21 cellular contexts compared by ENCODE assay signal in genomic region chr2:36441065-36441625, GRCh38.
DNase-seq lines count a peak whose midpoint lies in the region; ATAC-seq, FAIRE-seq and TF ChIP-seq lines count a peak whose summit lies in the region.
"Had no signal": no experiment of that assay in that cellular context is flagged by ENCODE, and none has a peak within 500 bp of the region (broad histone marks: within the 10 kb centered on the region; RNA-seq: fewer than 3 reads in every experiment).

No MANE protein-coding gene starts in this region.

- no peaks in the 10 kb centered on the region for H4K20me1 ChIP-seq in mammary epithelial cell (ENCODE audit: insufficient read depth, low read length)
- peaks cover 10% of the 10 kb centered on the region; the same call in 1 of the 2 replicates for H4K20me1 ChIP-seq in HepG2 (ENCODE audit: insufficient read depth, low read length)

- H4K12ac ChIP-seq in trophoblast cell (ENCODE audit: low read depth, low read length): no peak overlapping the region

- WGBS in mammary epithelial cell (ENCODE audit: low coverage, missing lambda C conversion rate): 19% methylated on average over 11 of the region's 13 CpGs
- 73 to 86% methylated on average over 13 of the region's 13 CpGs for WGBS in esophagus, 2 donors
- no CpG with 5 or more reads among the region's 13 CpGs for WGBS in trophoblast cell (ENCODE audit: extremely low coverage, insufficient coverage, insufficient read length)
- 95% methylated on average over 13 of the region's 13 CpGs for WGBS in HepG2 (ENCODE audit: low lambda C conversion rate)

- TF ChIP-seq CTCF in breast epithelium (IDR thresholded peaks at IDR 0.05) (no peak), mammary epithelial cell (conservative IDR thresholded peaks at IDR 0.05 in 1 of 2, IDR thresholded peaks at IDR 0.05 in 1 of 2; ENCODE audit: extremely low read depth in 1 of 2, insufficient read depth in 1 of 2, low read depth in 1 of 2, low read length in 2 of 2) (no peak), vagina (IDR thresholded peaks at IDR 0.05) (no peak), HepG2 (CRISPR knock-in tag; IDR thresholded peaks at IDR 0.05) (no peak)

- no peak overlapping the region for H3K4ac ChIP-seq in trophoblast cell (ENCODE audit: low read depth, low read length)

- no peaks in the 10 kb centered on the region for H3K9me3 ChIP-seq in breast epithelium
- H3K9me3 ChIP-seq in mammary epithelial cell (replicated peaks; ENCODE audit: insufficient read depth, low read length): no peaks in the 10 kb centered on the region
- no peaks in the 10 kb centered on the region for H3K9me3 ChIP-seq in esophagus (ENCODE audit: control insufficient read depth in 2 of 2, insufficient read depth in 1 of 2, low read depth in 1 of 2, low read length in 1 of 2)
- peaks cover 3% of the 10 kb centered on the region for H3K9me3 ChIP-seq in trophoblast cell (ENCODE audit: insufficient read depth, low read depth, low read length)
- H3K9me3 ChIP-seq in vagina: no peaks in the 10 kb centered on the region
- H3K9me3 ChIP-seq in HepG2 (ENCODE audit: low read length): no peaks in the 10 kb centered on the region
- H3K9me3 ChIP-seq: adrenal gland had no signal

- CTCF ChIA-PET in mammary epithelial cell (lab: Charles Lee; ENCODE audit: low non-redundant PET) (no interaction called here), HepG2 (lab: Yijun Ruan, JAX; ENCODE audit: low intra/inter-chr PET ratio, low total read pairs) (no interaction called here)

- no peak for TF ChIP-seq RAD21 in HepG2 (CRISPR knock-in tag; IDR thresholded peaks at IDR 0.05)

- H4K8ac ChIP-seq in trophoblast cell (ENCODE audit: low read depth, low read length): no peak overlapping the region

- intact Hi-C loops in breast epithelium (cut with DNase I; ENCODE audit: low total_unique reads): no loop called here
- intact Hi-C loops in mammary epithelial cell (cut with micrococcal nuclease): no loop called here
- intact Hi-C loops in vagina (cut with DNase I): no loop called here
- intact Hi-C loops in HepG2 (cut with micrococcal nuclease; ENCODE audit: unreplicated experiment): no loop called here

- dilution Hi-C loops in mammary epithelial cell (cut with HindIII; ENCODE audit: low sequenced_read_pairs): no loop called here

- POLR2A ChIA-PET in HepG2 (lab: Yijun Ruan, JAX): no interaction called here

- TF ChIP-seq POLR2A in breast epithelium (IDR thresholded peaks at IDR 0.05) (no peak), vagina (IDR thresholded peaks at IDR 0.05) (no peak), HepG2 (IDR thresholded peaks at IDR 0.05; ENCODE audit: insufficient read depth in 1 of 2, low read depth in 2 of 2, low read length in 2 of 2) (no peak)

- H3K36me3 ChIP-seq in breast epithelium: no peaks in the 10 kb centered on the region
- peaks cover 40% of the 10 kb centered on the region for H3K36me3 ChIP-seq in mammary epithelial cell (ENCODE audit: insufficient read depth, low read length)
- H3K36me3 ChIP-seq in esophagus (ENCODE audit: control insufficient read depth in 2 of 2, insufficient read depth in 2 of 2, low read length in 1 of 2): peaks cover 4 to 13% of the 10 kb centered on the region in 2 donors
- H3K36me3 ChIP-seq in trophoblast cell (ENCODE audit: control insufficient read depth in 1 of 2, insufficient read depth in 2 of 2, low read length in 2 of 2): peaks cover 10 to 26% of the 10 kb centered on the region in 2 experiments
- H3K36me3 ChIP-seq in vagina: peaks cover 0 to 8% of the 10 kb centered on the region in 2 donors
- H3K36me3 ChIP-seq in HepG2 (replicated peaks in 1 of 2; ENCODE audit: control insufficient read depth in 1 of 2, insufficient read depth in 2 of 2, low read length in 2 of 2): peaks cover 30 to 66% of the 10 kb centered on the region in 2 experiments

- no peak for ATAC-seq in HepG2
- ATAC-seq in GM19452 (IDR thresholded peaks at IDR 0.05; ENCODE audit: unreplicated experiment): no peak
- ATAC-seq: effector memory CD8-positive, alpha-beta T cell; right cardiac atrium had no signal

- BruUV-seq in mammary epithelial cell (replicated peaks; lab: Mats Ljungman, UMichigan) (no TSS peak), HepG2 (replicated peaks; lab: Mats Ljungman, UMichigan) (no TSS peak)

- no peaks in the 10 kb centered on the region for H3K79me1 ChIP-seq in trophoblast cell (ENCODE audit: low read length)

- H3K4me3 ChIP-seq in breast epithelium: peak overlapping the region in 1 of 3 donors; percentile 16
- H3K4me3 ChIP-seq in mammary epithelial cell (replicated peaks in 1 of 3; ENCODE audit: insufficient read depth in 1 of 3, low read depth in 2 of 3, low read length in 3 of 3): no peak overlapping the region
- no peak overlapping the region for H3K4me3 ChIP-seq in esophagus (ENCODE audit: low read depth in 1 of 2, low read length in 2 of 2)
- peak overlapping the region; percentile 9 for H3K4me3 ChIP-seq in trophoblast cell (ENCODE audit: low read depth, low read length)
- no peak overlapping the region for H3K4me3 ChIP-seq in vagina
- H3K4me3 ChIP-seq in HepG2 (replicated peaks in 1 of 3; ENCODE audit: insufficient read depth in 1 of 3, low read depth in 2 of 3, low read length in 3 of 3): no peak overlapping the region
- H3K4me3 ChIP-seq: adrenal gland had no signal

- H4K91ac ChIP-seq in trophoblast cell (ENCODE audit: low read depth, low read length): no peak overlapping the region

- H3K27me3 ChIP-seq in breast epithelium: no peaks in the 10 kb centered on the region
- no peaks in the 10 kb centered on the region for H3K27me3 ChIP-seq in mammary epithelial cell (ENCODE audit: insufficient read depth, low read length)
- no peaks in the 10 kb centered on the region for H3K27me3 ChIP-seq in esophagus (ENCODE audit: control insufficient read depth in 1 of 2, insufficient read depth in 2 of 2, low read length in 2 of 2)
- no peaks in the 10 kb centered on the region for H3K27me3 ChIP-seq in trophoblast cell (ENCODE audit: insufficient read depth, low read length)
- H3K27me3 ChIP-seq in vagina: no peaks in the 10 kb centered on the region
- no peaks in the 10 kb centered on the region for H3K27me3 ChIP-seq in HepG2 (ENCODE audit: control insufficient read depth in 1 of 2, insufficient read depth in 2 of 2, low read length in 2 of 2)
- H3K27me3 ChIP-seq: adrenal gland had no signal

- H2AK5ac ChIP-seq in trophoblast cell (ENCODE audit: low read length): no peak overlapping the region

- DNase-seq in breast epithelium (ENCODE audit: low spot score in 2 of 2): peak in 1 of 2 donors; percentile 27
- DNase-seq in mammary epithelial cell: no peak
- no peak for DNase-seq in trophoblast cell
- DNase-seq in vagina (ENCODE audit: extremely low spot score in 2 of 2): no peak
- DNase-seq in HepG2 (ENCODE audit: low spot score): no peak
- no peak for DNase-seq in NCI-H345 treated with DMSO at 0.1 percent for 48 hours (lab: John Stamatoyannopoulos, UW; ENCODE audit: unreplicated experiment)
- DNase-seq: activated CD4-positive, alpha-beta T cell treated with anti-CD3 and anti-CD28 coated beads, Interleukin-2, amount 10 ng/mL, durations not matched to agents 24 days and 14 days; activated CD8-positive, alpha-beta memory T cell treated with anti-CD3 and anti-CD28 coated beads, Interleukin-2, amount 50 U/mL, for 48 hours; activated gamma-delta T cell; adrenal gland; DMS153; effector memory CD8-positive, alpha-beta T cell; NCI-H187 treated with DMSO at 0.1 percent for 48 hours; NCI-H345; NK-92 treated with Interleukin-12 subunit alpha and Interleukin-12 subunit beta, amount 100 ng/mL, for 24 hours; right cardiac atrium; SW 1271 had no signal

- no peak overlapping the region for H2BK12ac ChIP-seq in trophoblast cell (ENCODE audit: low read length)

- no peak for FAIRE-seq in HepG2 (lab: Jason Lieb, UNC)
- FAIRE-seq: GM12892 had no signal

- in situ Hi-C loops in mammary epithelial cell (cut with MboI; ENCODE audit: low sequenced_read_pairs in 2 of 2): no loop called here
- in situ Hi-C loops in HepG2 (cut with HindIII; ENCODE audit: extremely low pct_ligation_motif_present, low pct_unique_long_range_greater_than_20kb): no loop called here

- no peak overlapping the region for H3K23ac ChIP-seq in trophoblast cell (ENCODE audit: low read length)

- H3K4me2 ChIP-seq in mammary epithelial cell (ENCODE audit: insufficient read depth, low read depth, low read length) (no peak overlapping the region), trophoblast cell (ENCODE audit: low read length) (no peak overlapping the region), HepG2 (ENCODE audit: low read depth, low read length) (no peak overlapping the region)

- H3K4me1 ChIP-seq in breast epithelium (peaks cover 0 to 6% of the 10 kb centered on the region in 2 donors), mammary epithelial cell (ENCODE audit: insufficient read depth, low read length) (peaks cover 28% of the 10 kb centered on the region), esophagus (ENCODE audit: control insufficient read depth in 2 of 2, insufficient read depth in 2 of 2, low read length in 1 of 2) (peaks cover 0 to 3% of the 10 kb centered on the region in 2 donors), trophoblast cell (ENCODE audit: control insufficient read depth in 1 of 2, insufficient read depth in 2 of 2, low read length in 2 of 2) (no peaks in the 10 kb centered on the region), vagina (peaks cover 25% of the 10 kb centered on the region), HepG2 (ENCODE audit: insufficient read depth, low read length) (peaks cover 6% of the 10 kb centered on the region; the same call in 1 of the 2 replicates)

- no peak overlapping the region for H2AFZ ChIP-seq in mammary epithelial cell (ENCODE audit: low read depth, low read length)
- H2AFZ ChIP-seq in trophoblast cell (ENCODE audit: insufficient read depth, low read length, poor library complexity): no peak overlapping the region
- no peak overlapping the region for H2AFZ ChIP-seq in HepG2 (ENCODE audit: low read length)

- H2BK120ac ChIP-seq in trophoblast cell (ENCODE audit: insufficient read depth, low read length, poor library complexity): no peak overlapping the region

- no peak overlapping the region for H3K18ac ChIP-seq in trophoblast cell (ENCODE audit: low read length)

- no peak for TF ChIP-seq EP300 in HepG2 (IDR thresholded peaks at IDR 0.05; ENCODE audit: low read depth in 2 of 2, low read length in 2 of 2)
- no peak for TF ChIP-seq EP300 in HepG2 (CRISPR knock-in tag; IDR thresholded peaks at IDR 0.05; ENCODE audit: borderline replicate concordance)

- H3K27ac ChIP-seq in breast epithelium (peak overlapping the region; percentile 67 to 82), mammary epithelial cell (ENCODE audit: insufficient read depth, low read depth, low read length) (no peak overlapping the region), esophagus (ENCODE audit: low read depth in 2 of 2, low read length in 1 of 2) (peak overlapping the region; percentile 43 to 48), trophoblast cell (ENCODE audit: low read depth, low read length) (no peak overlapping the region), vagina (peak overlapping the region; percentile 44), HepG2 (ENCODE audit: extremely low read length, insufficient read depth, low read length) (no peak overlapping the region)
- H3K27ac ChIP-seq: 22Rv1 had no signal

- H3K14ac ChIP-seq in trophoblast cell (ENCODE audit: low read length): no peak overlapping the region

- H3K79me2 ChIP-seq in mammary epithelial cell (ENCODE audit: insufficient read depth, low read length): peaks cover 52% of the 10 kb centered on the region
- H3K79me2 ChIP-seq in trophoblast cell (ENCODE audit: control insufficient read depth, insufficient read depth, low read length, poor library complexity): peaks cover 2% of the 10 kb centered on the region
- H3K79me2 ChIP-seq in HepG2 (ENCODE audit: insufficient read depth, low read length): peaks cover 4% of the 10 kb centered on the region

- no peak overlapping the region for H2BK5ac ChIP-seq in trophoblast cell (ENCODE audit: low read depth, low read length, poor library complexity)

- H3K9ac ChIP-seq in mammary epithelial cell (ENCODE audit: insufficient read depth, low read length): no peak overlapping the region
- no peak overlapping the region for H3K9ac ChIP-seq in trophoblast cell (ENCODE audit: low read length)
- no peak overlapping the region for H3K9ac ChIP-seq in HepG2 (ENCODE audit: insufficient read depth, low read depth, low read length)

Comparison
In these comparisons a context has a peak if more than half of its experiments do, and no peak if none do; other contexts are left out.
1. H3K27ac ChIP-seq: peak in breast epithelium (2 of 2), esophagus (2 of 2) and vagina (single experiment); none in mammary epithelial cell (single experiment), trophoblast cell (single experiment) and HepG2 (single experiment).